In genomic region chr12:121787063-121787774, GRCh38 we compare ENCODE assay signal across 1 cellular context.
TF ChIP-seq lines count a peak whose summit lies in the region.

No MANE protein-coding gene starts in this region.

TF ChIP-seq in GM23338, 12 proteins besides CTCF, POLR2A, EP300 and RAD21 (continued from another document):
- TF ChIP-seq ZNF462 (CRISPR knock-in tag; IDR thresholded peaks at IDR 0.05), result no peak
- TF ChIP-seq STAT1 (IDR thresholded peaks at IDR 0.05; ENCODE audit: unreplicated experiment), result no peak
- TF ChIP-seq, protein P1, sequence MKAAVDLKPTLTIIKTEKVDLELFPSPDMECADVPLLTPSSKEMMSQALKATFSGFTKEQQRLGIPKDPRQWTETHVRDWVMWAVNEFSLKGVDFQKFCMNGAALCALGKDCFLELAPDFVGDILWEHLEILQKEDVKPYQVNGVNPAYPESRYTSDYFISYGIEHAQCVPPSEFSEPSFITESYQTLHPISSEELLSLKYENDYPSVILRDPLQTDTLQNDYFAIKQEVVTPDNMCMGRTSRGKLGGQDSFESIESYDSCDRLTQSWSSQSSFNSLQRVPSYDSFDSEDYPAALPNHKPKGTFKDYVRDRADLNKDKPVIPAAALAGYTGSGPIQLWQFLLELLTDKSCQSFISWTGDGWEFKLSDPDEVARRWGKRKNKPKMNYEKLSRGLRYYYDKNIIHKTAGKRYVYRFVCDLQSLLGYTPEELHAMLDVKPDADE (IDR thresholded peaks at IDR 0.05), result no peak
- TF ChIP-seq EZH2 (IDR thresholded peaks at IDR 0.05; ENCODE audit: low read depth, unreplicated experiment), result no peak
- TF ChIP-seq ZNF331 (CRISPR knock-in tag; IDR thresholded peaks at IDR 0.05; ENCODE audit: low read depth), result no peak
- no peak for TF ChIP-seq REST (IDR thresholded peaks at IDR 0.05; ENCODE audit: unreplicated experiment)
- TF ChIP-seq CREB1 (CRISPR knock-in tag; IDR thresholded peaks at IDR 0.05; ENCODE audit: low read depth), result no peak
